In the genomic region with DNA sequence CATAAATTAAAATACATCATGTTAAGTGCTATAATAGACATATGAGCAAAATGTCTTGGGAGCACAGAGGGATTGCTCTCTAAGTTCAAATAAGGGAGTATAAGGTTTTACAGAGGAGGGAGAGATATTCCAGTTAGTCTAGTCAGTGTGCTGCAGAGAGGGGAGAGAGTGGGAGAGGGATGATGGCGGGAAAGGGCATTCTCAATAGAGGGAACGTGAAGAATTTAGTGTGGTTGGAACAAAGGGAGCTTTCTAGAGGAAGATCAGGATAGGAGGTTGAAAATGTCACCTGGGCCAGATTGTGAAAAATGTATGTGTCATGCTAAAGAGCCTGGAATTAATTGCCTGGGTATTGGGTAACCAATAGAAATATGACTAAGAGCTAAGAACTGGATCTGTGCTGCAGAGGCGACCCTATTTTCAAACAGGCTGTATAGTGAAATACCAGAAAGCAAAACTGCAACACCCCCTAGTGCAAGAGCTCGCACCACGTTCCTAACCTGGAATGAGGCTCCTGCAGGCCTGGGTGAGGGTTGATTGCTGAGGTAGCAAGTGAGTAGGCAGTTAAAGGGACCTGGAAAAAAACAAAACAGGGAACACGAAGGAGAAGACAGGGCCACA, we compare ENCODE assay signal across 14 cellular contexts.
DNase-seq lines count a peak whose midpoint lies in the region; ATAC-seq and TF ChIP-seq lines count a peak whose summit lies in the region.
"Had no signal": no experiment of that assay in that cellular context is flagged by ENCODE, and none has a peak within 500 bp of the region (broad histone marks: within the 10 kb centered on the region; RNA-seq: fewer than 3 reads in every experiment).

No MANE protein-coding gene starts in this region.

- H3K79me2 ChIP-seq in GM23338 (replicated peaks; ENCODE audit: insufficient read depth) (no peaks in the 10 kb centered on the region), PC-3 (ENCODE audit: low read length) (no peaks in the 10 kb centered on the region)

- H2BK5ac ChIP-seq in mesenchymal stem cell (ENCODE audit: low read depth, low read length, poor library complexity, severe bottlenecking): no peak overlapping the region

- POLR2A ChIA-PET in PC-3 (lab: Charles Lee; ENCODE audit: unreplicated experiment): no interaction called here

- no TSS peak for BruUV-seq in PC-3 (replicated peaks; lab: Mats Ljungman, UMichigan)

- DNase-seq in GM23338 (ENCODE audit: low spot score) (peak; percentile 72), PC-3 (peak; percentile 1), fibroblast of mammary gland (ENCODE audit: low read depth) (peak; percentile 8), mesenchymal stem cell (peak; percentile 40), osteocyte (ENCODE audit: extremely low spot score, unreplicated experiment) (no peak), erythroblast (lab: John Stamatoyannopoulos, UW) (no peak)
- no peak for DNase-seq in stimulated activated CD4-positive, alpha-beta T cell treated with anti-CD3 and anti-CD28 coated beads, Interleukin-2, amount 100 ng/mL, for 48 hours
- DNase-seq: dermis blood vessel endothelial cell; NCI-H146; NCI-H774; stimulated activated CD4-positive, alpha-beta T cell treated with anti-CD3 and anti-CD28 coated beads, Interleukin-15, amount 100 ng/mL, for 24 hours; T1000 had no signal

- H3K4me3 Mint-ChIP-seq in GM23338: no peak overlapping the region
- H3K4me3 Mint-ChIP-seq in osteocyte (ENCODE audit: unreplicated experiment): no peak overlapping the region

- no peaks in the 10 kb centered on the region for H3K27me3 ChIP-seq in GM23338 (ENCODE audit: insufficient read depth)
- no peaks in the 10 kb centered on the region for H3K27me3 ChIP-seq in PC-3 (ENCODE audit: low read length)
- no peaks in the 10 kb centered on the region for H3K27me3 ChIP-seq in mesenchymal stem cell (ENCODE audit: control insufficient read depth in 1 of 2, insufficient read depth in 1 of 2, low read length in 2 of 2)

- 60% methylated on average over 5 of the region's 6 CpGs for WGBS in mesenchymal stem cell

- no peak overlapping the region for H2BK15ac ChIP-seq in mesenchymal stem cell (ENCODE audit: low read depth, poor library complexity, severe bottlenecking)

- TF ChIP-seq POLR2A in erythroblast (IDR thresholded peaks at IDR 0.05; ENCODE audit: low read length): no peak

- peak overlapping the region; percentile 95 for H3K27ac Mint-ChIP-seq in GM23338
- H3K27ac Mint-ChIP-seq in osteocyte (ENCODE audit: unreplicated experiment): no peak overlapping the region

- no peaks in the 10 kb centered on the region for H3K4me1 ChIP-seq in GM23338 (ENCODE audit: insufficient read depth)
- no peaks in the 10 kb centered on the region for H3K4me1 ChIP-seq in PC-3 (ENCODE audit: insufficient read depth, low read length)
- H3K4me1 ChIP-seq in mesenchymal stem cell (ENCODE audit: control insufficient read depth, insufficient read depth, low read depth, low read length): no peaks in the 10 kb centered on the region

- H3K23ac ChIP-seq in mesenchymal stem cell (ENCODE audit: low read length in 2 of 2): no peak overlapping the region

- no peak overlapping the region for H3K4me2 ChIP-seq in GM23338
- H3K4me2 ChIP-seq in PC-3 (ENCODE audit: low read length): no peak overlapping the region
- no peak overlapping the region for H3K4me2 ChIP-seq in mesenchymal stem cell (ENCODE audit: low read length, poor library complexity, severe bottlenecking)
- H3K4me2 ChIP-seq: KMS-11 had no signal

- ATAC-seq in GM23338 (peak; percentile 99), PC-3 (no peak), HG03175 (IDR thresholded peaks at IDR 0.05; ENCODE audit: unreplicated experiment) (no peak)

- H3K14ac ChIP-seq in mesenchymal stem cell (ENCODE audit: low read length in 2 of 2): no peak overlapping the region

- H3F3A ChIP-seq in GM23338 (replicated peaks; ENCODE audit: low read depth) (no peaks in the 10 kb centered on the region), PC-3 (ENCODE audit: low read length, unreplicated experiment) (no peaks in the 10 kb centered on the region)

- H3K27me3 Mint-ChIP-seq in GM23338 (ENCODE audit: insufficient read depth, low read depth, poor library complexity) (peaks cover 3% of the 10 kb centered on the region), osteocyte (ENCODE audit: unreplicated experiment) (no peaks in the 10 kb centered on the region)

- H3K79me1 ChIP-seq in mesenchymal stem cell (replicated peaks; ENCODE audit: low read length, poor library complexity, severe bottlenecking): no peaks in the 10 kb centered on the region

- H3K18ac ChIP-seq in mesenchymal stem cell (ENCODE audit: low read depth in 1 of 2, low read length in 2 of 2): no peak overlapping the region

- H3K9me2 ChIP-seq in GM23338 (ENCODE audit: insufficient read depth) (no peaks in the 10 kb centered on the region), PC-3 (replicated peaks; ENCODE audit: low read length) (no peaks in the 10 kb centered on the region)

- H3K4me1 Mint-ChIP-seq in GM23338 (peaks cover 10% of the 10 kb centered on the region; the same call in 2 of the 3 replicates), osteocyte (ENCODE audit: unreplicated experiment) (no peaks in the 10 kb centered on the region)

- no peak overlapping the region for H4K91ac ChIP-seq in mesenchymal stem cell (ENCODE audit: low read length)

- H2BK12ac ChIP-seq in mesenchymal stem cell (ENCODE audit: low read length in 2 of 2): no peak overlapping the region

- no peaks in the 10 kb centered on the region for H3K36me3 ChIP-seq in GM23338 (ENCODE audit: insufficient read depth)
- H3K36me3 ChIP-seq in PC-3 (ENCODE audit: low read depth, low read length): no peaks in the 10 kb centered on the region
- H3K36me3 ChIP-seq in mesenchymal stem cell (ENCODE audit: control insufficient read depth in 1 of 2, insufficient read depth in 2 of 2, low read depth in 1 of 2, low read length in 2 of 2): no peaks in the 10 kb centered on the region

- intact Hi-C loops in PC-3 (cut with micrococcal nuclease): no loop called here

- H4K20me1 ChIP-seq in GM23338 (replicated peaks; ENCODE audit: insufficient read depth) (no peaks in the 10 kb centered on the region), PC-3 (ENCODE audit: low read length) (no peaks in the 10 kb centered on the region)

- TF ChIP-seq CTCF in GM23338 (conservative IDR thresholded peaks at IDR 0.05; ENCODE audit: low read depth in 2 of 2): peak; percentile 51 to 70
- TF ChIP-seq CTCF in PC-3 (conservative IDR thresholded peaks at IDR 0.05; ENCODE audit: low read depth, low read length): no peak
- TF ChIP-seq CTCF in fibroblast of mammary gland (conservative IDR thresholded peaks at IDR 0.05; ENCODE audit: control insufficient read depth, insufficient read depth, low read depth, low read length): no peak
- no peak for TF ChIP-seq CTCF in osteocyte (IDR thresholded peaks at IDR 0.05)

- H2AFZ ChIP-seq in GM23338 (peak overlapping the region; percentile 76; the same call in 1 of the 2 replicates), PC-3 (ENCODE audit: low read length) (no peak overlapping the region), mesenchymal stem cell (ENCODE audit: low read depth, low read length) (no peak overlapping the region)

- CTCF ChIA-PET in PC-3 (lab: Charles Lee): no interaction called here

- H3K9me3 ChIP-seq in PC-3 (ENCODE audit: low read length) (no peaks in the 10 kb centered on the region), mesenchymal stem cell (ENCODE audit: control insufficient read depth, low read length) (no peaks in the 10 kb centered on the region)

- no peak overlapping the region for H3K4ac ChIP-seq in mesenchymal stem cell (ENCODE audit: low read depth in 1 of 2, low read length in 2 of 2)

- H3K4me3 ChIP-seq in GM23338 (no peak overlapping the region; the same call in 1 of the 2 replicates), PC-3 (ENCODE audit: low read length) (no peak overlapping the region), fibroblast of mammary gland (ENCODE audit: control insufficient read depth, low read depth, low read length) (no peak overlapping the region), mesenchymal stem cell (ENCODE audit: insufficient read depth in 1 of 2, low read depth in 1 of 2, low read length in 2 of 2) (peak overlapping the region in 1 of 2 experiments; percentile 11)

- no peak overlapping the region for H2AK5ac ChIP-seq in mesenchymal stem cell (ENCODE audit: low read length, severe bottlenecking)

- no peak overlapping the region for H2BK120ac ChIP-seq in mesenchymal stem cell (ENCODE audit: low read depth, low read length)

- H3K27ac ChIP-seq in GM23338 (ENCODE audit: low read depth): no peak overlapping the region
- H3K27ac ChIP-seq in PC-3 (ENCODE audit: low read length): no peak overlapping the region
- H3K27ac ChIP-seq in mesenchymal stem cell (ENCODE audit: low read length, poor library complexity, severe bottlenecking): no peak overlapping the region
- H3K27ac ChIP-seq: KMS-11 had no signal

- H3K9me3 Mint-ChIP-seq in GM23338: no peaks in the 10 kb centered on the region
- H3K9me3 Mint-ChIP-seq in osteocyte (ENCODE audit: unreplicated experiment): peaks cover 9% of the 10 kb centered on the region

- H4K8ac ChIP-seq in mesenchymal stem cell (ENCODE audit: low read length): no peak overlapping the region

- H3K9ac ChIP-seq in PC-3 (ENCODE audit: low read length): no peak overlapping the region
- H3K9ac ChIP-seq in mesenchymal stem cell (ENCODE audit: low read length): peak overlapping the region; percentile 49
- H3K9ac ChIP-seq: KMS-11 had no signal

- H3K36me3 Mint-ChIP-seq in GM23338 (ENCODE audit: low read depth) (no peaks in the 10 kb centered on the region), osteocyte (ENCODE audit: unreplicated experiment) (no peaks in the 10 kb centered on the region)

TF ChIP-seq in GM23338, 12 proteins besides CTCF, POLR2A, EP300 and RAD21 (continues in another document):
- no peak for TF ChIP-seq STAT1 (IDR thresholded peaks at IDR 0.05; ENCODE audit: unreplicated experiment)
- no peak for TF ChIP-seq EZH2 (IDR thresholded peaks at IDR 0.05; ENCODE audit: low read depth, unreplicated experiment)

Comparison
In these comparisons a context has a peak if more than half of its experiments do, and no peak if none do; other contexts are left out.
1. DNase-seq: peak in GM23338 (single experiment), PC-3 (single experiment), fibroblast of mammary gland (single experiment) and mesenchymal stem cell (single experiment); none in stimulated activated CD4-positive, alpha-beta T cell treated with anti-CD3 and anti-CD28 coated beads, Interleukin-2, amount 100 ng/mL, for 48 hours (0 of 2), osteocyte (single experiment) and erythroblast (0 of 2).
2. CTCF ChIP-seq: peak in GM23338 (2 of 2); none in PC-3 (single experiment), fibroblast of mammary gland (single experiment) and osteocyte (single experiment).